In genomic region chr3:64501298-64501906, GRCh38 we compare ENCODE assay signal across 17 cellular contexts.
DNase-seq lines count a peak whose midpoint lies in the region; ATAC-seq and TF ChIP-seq lines count a peak whose summit lies in the region.
"Had no signal": no experiment of that assay in that cellular context is flagged by ENCODE, and none has a peak within 500 bp of the region (broad histone marks: within the 10 kb centered on the region; RNA-seq: fewer than 3 reads in every experiment).

No MANE protein-coding gene starts in this region.

- no peaks in the 10 kb centered on the region for H3K36me3 ChIP-seq in IMR-90 (ENCODE audit: control insufficient read depth, insufficient read depth, low read length)
- H3K36me3 ChIP-seq in mucosa of descending colon (ENCODE audit: low read depth), result no peaks in the 10 kb centered on the region
- no peaks in the 10 kb centered on the region for H3K36me3 ChIP-seq in sigmoid colon
- H3K36me3 ChIP-seq: colonic mucosa, stomach had no signal

- H3K4ac ChIP-seq in IMR-90 (ENCODE audit: low read depth, low read length), result peak overlapping the region; percentile 95

- peak overlapping the region; percentile 46 for H3K9ac ChIP-seq in IMR-90 (ENCODE audit: low read depth, low read length)

- H3K27me3 ChIP-seq in IMR-90 (ENCODE audit: control insufficient read depth, insufficient read depth, low read length) (no peaks in the 10 kb centered on the region), sigmoid colon (no peaks in the 10 kb centered on the region)
- H3K27me3 ChIP-seq: colonic mucosa, stomach had no signal

- peak overlapping the region; percentile 98 for H3K56ac ChIP-seq in IMR-90 (ENCODE audit: extremely low read depth, insufficient read depth, low read length)

- in situ Hi-C loops in IMR-90 (cut with MboI; ENCODE audit: low sequenced_read_pairs), result no loop called here

- DNase-seq in DMS153 (lab: John Stamatoyannopoulos, UW) (peak; percentile 68), IMR-90 (peak; percentile 97), amniotic stem cell (lab: John Stamatoyannopoulos, UW) (peak; percentile 80), mucosa of descending colon (no peak), NCI-H1048 (lab: John Stamatoyannopoulos, UW) (no peak), sigmoid colon (no peak), RKO (ENCODE audit: low spot score) (no peak), HEK293T (ENCODE audit: extremely low spot score) (no peak)
- DNase-seq: activated CD4-positive, alpha-beta T cell treated with anti-CD3 and anti-CD28 coated beads, Interleukin-2, amount 50 U/mL, for 4 hours; activated T-cell treated with anti-CD3 and anti-CD28 coated beads, Interleukin-2, amount 50 U/mL, for 4 hours; colonic mucosa; HFFc6; NCI-H1436 treated with DMSO at 0.1 percent for 48 hours; NCI-H526; posterior cingulate gyrus; RPMI8226; stomach had no signal

- H4K20me1 ChIP-seq in IMR-90 (ENCODE audit: insufficient read depth, low read length), result no peaks in the 10 kb centered on the region

- H3K4me2 ChIP-seq in IMR-90 (ENCODE audit: low read depth, low read length), result peak overlapping the region; percentile 95

- H2AFZ ChIP-seq in IMR-90 (replicated peaks; ENCODE audit: low read length, poor library complexity), result peak overlapping the region; percentile 1

- peak overlapping the region; percentile 86 for H2BK15ac ChIP-seq in IMR-90 (ENCODE audit: low read depth, low read length)

- H4K5ac ChIP-seq in IMR-90 (ENCODE audit: low read depth, low read length), result peak overlapping the region; percentile 98

- no peak for TF ChIP-seq POLR2A in IMR-90 (IDR thresholded peaks at IDR 0.05; ENCODE audit: low read depth, low read length)
- no peak for TF ChIP-seq POLR2A in sigmoid colon (IDR thresholded peaks at IDR 0.05)

- intact Hi-C loops in IMR-90 (cut with micrococcal nuclease), result loop anchor here (2.0 to 5.0 kb wide), 2 partner anchors 17 to 589 kb away; partner anchors contain the start of gene SCAANT1
- intact Hi-C loops in mucosa of descending colon (cut with DNase I, micrococcal nuclease), result no loop called here
- intact Hi-C loops in sigmoid colon (cut with DNase I), result no loop called here

- H3K9me3 ChIP-seq in IMR-90 (ENCODE audit: control insufficient read depth, insufficient read depth, low read length), result no peaks in the 10 kb centered on the region
- no peaks in the 10 kb centered on the region for H3K9me3 ChIP-seq in mucosa of descending colon
- H3K9me3 ChIP-seq in sigmoid colon, result no peaks in the 10 kb centered on the region
- H3K9me3 ChIP-seq: colonic mucosa, stomach had no signal

- peak overlapping the region; percentile 92 for H3K23ac ChIP-seq in IMR-90 (ENCODE audit: low read depth, low read length)

- peak overlapping the region; percentile 91 for H3K14ac ChIP-seq in IMR-90 (replicated peaks; ENCODE audit: low read depth, low read length)

- no peak for TF ChIP-seq RAD21 in IMR-90 (IDR thresholded peaks at IDR 0.05; ENCODE audit: low read length)

- H3K4me1 ChIP-seq in IMR-90 (ENCODE audit: control insufficient read depth, insufficient read depth, low read length), result peaks cover 9% of the 10 kb centered on the region
- H3K4me1 ChIP-seq in mucosa of descending colon (ENCODE audit: low read depth), result no peaks in the 10 kb centered on the region
- H3K4me1 ChIP-seq in sigmoid colon, result no peaks in the 10 kb centered on the region
- H3K4me1 ChIP-seq: colonic mucosa had no signal

- CTCF ChIA-PET in IMR-90 (lab: Yijun Ruan, JAX) (interaction anchor here (0.6 to 1.3 kb wide), 3 partner anchors 29 to 98 kb away, joined by 3 to 10 read pairs (median 4); no protein-coding TSS in a partner anchor), HEK293T (lab: Yijun Ruan, JAX) (no interaction called here)

- peak overlapping the region; percentile 96 for H2BK5ac ChIP-seq in IMR-90 (ENCODE audit: low read depth, low read length, poor library complexity, severe bottlenecking)

- peak overlapping the region; percentile 100 for H3K18ac ChIP-seq in IMR-90 (ENCODE audit: low read depth, low read length)

- H2BK20ac ChIP-seq in IMR-90 (ENCODE audit: low read depth, low read length), result peak overlapping the region; percentile 98

- H2AK9ac ChIP-seq in IMR-90 (replicated peaks; ENCODE audit: low read depth, low read length, poor library complexity), result no peak overlapping the region

- H3K4me3 ChIP-seq in IMR-90 (ENCODE audit: insufficient read depth, low read depth, low read length) (no peak overlapping the region), mucosa of descending colon (no peak overlapping the region), sigmoid colon (no peak overlapping the region)
- H3K4me3 ChIP-seq: colonic mucosa, stomach had no signal

- peak; percentile 88 for ATAC-seq in IMR-90 (ENCODE audit: low read depth)
- ATAC-seq in mucosa of descending colon, result peak; percentile 25
- ATAC-seq: activated T-cell treated with anti-CD3 and anti-CD28 coated beads, Interleukin-2, amount 50 U/mL, for 4 hours had no signal

- dilution Hi-C loops in IMR-90 (cut with HindIII; ENCODE audit: low sequenced_read_pairs, unreplicated experiment), result no loop called here

- H3K9me1 ChIP-seq in IMR-90 (ENCODE audit: insufficient read depth, low read length), result 0 out of 2 replicates have a peak, but pooled peaks cover 5% of the 10 kb centered on the region

- no peaks in the 10 kb centered on the region for H3K79me1 ChIP-seq in IMR-90 (ENCODE audit: low read depth in 1 of 2, low read length in 2 of 2)

- POLR2A ChIA-PET in IMR-90 (lab: Charles Lee; ENCODE audit: unreplicated experiment), result interaction anchor here (0.5 to 1.1 kb wide), 2 partner anchors 32 to 201 kb away, joined by 4 to 8 read pairs; no protein-coding TSS in a partner anchor
- POLR2A ChIA-PET in HEK293T (lab: Yijun Ruan, JAX), result interaction anchor here (0.7 kb wide), 1 partner anchor 15 kb away, joined by 3 read pairs; no protein-coding TSS in a partner anchor

- H2BK120ac ChIP-seq in IMR-90 (ENCODE audit: low read depth, low read length), result peak overlapping the region; percentile 95

- H2AK5ac ChIP-seq in IMR-90 (ENCODE audit: low read depth, low read length), result peak overlapping the region; percentile 98

- H4K91ac ChIP-seq in IMR-90 (ENCODE audit: insufficient read depth, low read depth, low read length), result peak overlapping the region; percentile 94

- no TSS peak for BruUV-seq in IMR-90 (replicated peaks; lab: Mats Ljungman, UMichigan)

- H3K27ac ChIP-seq in IMR-90 (ENCODE audit: insufficient read depth, low read length) (peak overlapping the region; percentile 97), sigmoid colon (no peak overlapping the region)
- H3K27ac ChIP-seq: colonic mucosa had no signal

- TF ChIP-seq CTCF in IMR-90 (conservative IDR thresholded peaks at IDR 0.05; ENCODE audit: low read depth, low read length), result no peak
- no peak for TF ChIP-seq CTCF in mucosa of descending colon (IDR thresholded peaks at IDR 0.05)
- TF ChIP-seq CTCF in sigmoid colon (IDR thresholded peaks at IDR 0.05), result no peak

- peak overlapping the region; percentile 84 to 98 for H4K8ac ChIP-seq in IMR-90 (ENCODE audit: low read depth in 2 of 2, low read length in 2 of 2)

- TF ChIP-seq EP300 in sigmoid colon (IDR thresholded peaks at IDR 0.05), result no peak

- 5% methylated on average over 4 of the region's 8 CpGs; no CpG with 5 or more reads in 1 of the 2 experiments for WGBS in IMR-90 (ENCODE audit: extremely low coverage in 2 of 2, insufficient read length in 1 of 2), 2 experiments
- WGBS in sigmoid colon, 2 donors, result 38 to 43% methylated on average over 8 of the region's 8 CpGs

TF ChIP-seq in IMR-90, 13 proteins besides CTCF, POLR2A, EP300 and RAD21:
- TF ChIP-seq CEBPB (IDR thresholded peaks at IDR 0.05; ENCODE audit: low read depth, low read length), result peak; percentile 56
- peak; percentile 60 for TF ChIP-seq MAFK (IDR thresholded peaks at IDR 0.05; ENCODE audit: low read depth, low read length)
- TF ChIP-seq BHLHE40 (IDR thresholded peaks at IDR 0.05; ENCODE audit: low read depth, low read length), result peak; percentile 31; the same call in 1 of the 2 replicates
- no peak for TF ChIP-seq MXI1 (IDR thresholded peaks at IDR 0.05; ENCODE audit: borderline replicate concordance, low read depth, low read length)
- no peak for TF ChIP-seq RCOR1 (IDR thresholded peaks at IDR 0.05; ENCODE audit: insufficient replicate concordance, low read length)
- TF ChIP-seq FOS (IDR thresholded peaks at IDR 0.05; ENCODE audit: low read depth, low read length), result peak; percentile 36
- TF ChIP-seq NFE2L2 (IDR thresholded peaks at IDR 0.05; ENCODE audit: low read depth, low read length), result peak; percentile 30; the same call in 1 of the 2 replicates
TF ChIP-seq in IMR-90: peak in this region for 5.

TF ChIP-seq in HEK293T, 16 proteins besides CTCF, POLR2A, EP300 and RAD21:
- TF ChIP-seq SP1 (IDR thresholded peaks at IDR 0.05) (no peak), ZNF384 (IDR thresholded peaks at IDR 0.05) (no peak), LEF1 (IDR thresholded peaks at IDR 0.05; ENCODE audit: borderline replicate concordance) (no peak)

Comparison
In these comparisons a context has a peak if more than half of its experiments do, and no peak if none do; other contexts are left out.
1. DNase-seq: peak in DMS153 (single experiment), IMR-90 (single experiment) and amniotic stem cell (single experiment); none in mucosa of descending colon (0 of 3), NCI-H1048 (single experiment), sigmoid colon (single experiment), RKO (single experiment) and HEK293T (single experiment).